Comparison of ENCODE assay signal across 8 cellular contexts in the genomic region with DNA sequence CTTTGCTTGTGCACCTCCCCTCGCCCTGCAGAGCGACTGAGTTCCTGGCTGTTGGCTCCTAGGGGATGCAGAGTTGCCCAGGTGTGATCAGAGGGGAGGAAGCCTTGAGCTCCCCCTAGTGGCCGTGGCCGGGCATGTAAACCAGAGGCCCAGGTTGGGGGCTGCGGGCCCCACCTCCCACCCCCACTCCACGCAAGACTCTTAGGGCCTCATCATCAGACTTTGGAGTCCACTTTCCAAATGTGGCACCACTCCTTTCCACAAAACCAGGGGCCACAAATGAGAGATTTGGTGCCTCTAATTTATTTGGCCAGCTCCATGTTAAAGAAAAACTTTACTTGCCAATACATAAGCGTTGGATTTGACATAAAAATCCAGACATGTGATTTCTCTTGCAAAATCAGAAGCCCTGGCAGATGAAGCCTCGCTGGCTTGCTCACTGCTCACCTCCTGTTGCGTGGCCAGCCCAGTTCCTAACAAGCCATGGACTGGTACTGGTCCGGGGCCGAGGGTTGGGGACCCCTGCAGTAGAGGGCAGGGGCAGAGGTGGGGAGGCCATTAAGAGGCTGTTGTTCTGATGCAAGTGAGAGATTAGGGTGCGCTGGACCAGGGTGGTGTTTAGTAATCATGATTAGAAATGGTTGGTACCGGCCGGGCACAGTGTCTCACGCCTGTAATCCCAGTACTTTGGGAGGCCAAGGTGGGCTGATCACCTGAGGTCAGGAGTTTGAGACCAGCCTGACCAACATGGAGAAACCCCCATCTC. TPM values are rescaled to one million over a fixed set of nuclear protein-coding genes. Genes with fewer than 3 reads are reported as not detected.
DNase-seq lines count a peak whose midpoint lies in the region; ATAC-seq and TF ChIP-seq lines count a peak whose summit lies in the region.

No MANE protein-coding gene starts in this region.

- peak in 2 of 3 experiments; percentile 44 to 45 for TF ChIP-seq CTCF in ascending aorta (IDR thresholded peaks at IDR 0.05)

- no peak overlapping the region for H3K4me2 ChIP-seq in GM23248 (ENCODE audit: unreplicated experiment)

- H3K27ac ChIP-seq in GM23248 (no peak overlapping the region), ascending aorta (no peak overlapping the region)

- H3K9me3 ChIP-seq in GM23248 (ENCODE audit: low read depth) (no peaks in the 10 kb centered on the region), ascending aorta (no peaks in the 10 kb centered on the region)

- H3K4me3 ChIP-seq in GM23248 (no peak overlapping the region), ascending aorta (no peak overlapping the region)

- intact Hi-C loops in ascending aorta (cut with DNase I) = no loop called here

- no peak for ATAC-seq in HG03442 (IDR thresholded peaks at IDR 0.05; ENCODE audit: unreplicated experiment)
- no peak for ATAC-seq in GM18498 (IDR thresholded peaks at IDR 0.05; ENCODE audit: unreplicated experiment)

- H2AFZ ChIP-seq in GM23248 = no peak overlapping the region

- H3K27me3 ChIP-seq in GM23248 (replicated peaks; ENCODE audit: insufficient read depth) = no peaks in the 10 kb centered on the region
- H3K27me3 ChIP-seq in ascending aorta = no peaks in the 10 kb centered on the region

- no peak overlapping the region for H3K9ac ChIP-seq in GM23248

- H3K4me1 ChIP-seq in GM23248 (ENCODE audit: insufficient read depth) (no peaks in the 10 kb centered on the region), ascending aorta (no peaks in the 10 kb centered on the region)

- H3K9me2 ChIP-seq in GM23248 (ENCODE audit: insufficient read depth) = no peaks in the 10 kb centered on the region

- H3K79me2 ChIP-seq in GM23248 (ENCODE audit: insufficient read depth) = no peaks in the 10 kb centered on the region

- H4K20me1 ChIP-seq in GM23248 (ENCODE audit: insufficient read depth) = no peaks in the 10 kb centered on the region

- 52 to 55% methylated on average over 14 to 15 of the region's 15 CpGs for WGBS in GM23248 (ENCODE audit: low coverage in 1 of 2, low lambda C conversion rate in 2 of 2, missing lambda C conversion rate in 2 of 2), 2 experiments

- no peaks in the 10 kb centered on the region for H3K36me3 ChIP-seq in GM23248 (ENCODE audit: low read depth)
- H3K36me3 ChIP-seq in ascending aorta = no peaks in the 10 kb centered on the region

- peak; percentile 21 for DNase-seq in AG08396 (ENCODE audit: low spot score)
- DNase-seq in GM23248 = peak; percentile 48
- peak; percentile 6 for DNase-seq in SK-N-DZ (ENCODE audit: low spot score)
- DNase-seq in ascending aorta (ENCODE audit: low spot score in 2 of 2) = peak in 1 of 2 donors; percentile 65
- peak; percentile 92 for DNase-seq in iPS-NIHi7 (ENCODE audit: extremely low spot score)
- DNase-seq in stimulated activated CD4-positive, alpha-beta T cell treated with anti-CD3 and anti-CD28 coated beads, Interleukin-2, amount 100 ng/mL, for 48 hours = peak; percentile 12 to 41

- in situ Hi-C loops in GM23248 (cut with MboI) = loop anchor here (10.0 kb wide), 1 partner anchor 262 kb away; no protein-coding TSS in a partner anchor

- H3F3A ChIP-seq in GM23248 (ENCODE audit: insufficient read depth) = no peaks in the 10 kb centered on the region

RNA-seq across cellular contexts. Expression of gene GAS7, which starts 28.7 kb away (rescaled TPM):
- 13.4 and 15.0 TPM in 2 replicates for total RNA-seq in GM23248 (2014; rRNA removed; shearing (Covaris generic))
- polyA plus RNA-seq in GM23248 (2016; fragmentation: Nextera tagmentation; extraction: Ambion mirVana) = 6.7 TPM in 2 replicates
- not detected in 2 replicates for polyA plus RNA-seq in SK-N-DZ (2014; cell fraction: cytosol; rRNA removed)
- polyA plus RNA-seq in SK-N-DZ (2014; cell fraction: nucleus; rRNA removed) = not detected in 2 replicates
- total RNA-seq in ascending aorta = 78.0 TPM
